Comparison of ENCODE assay signal across 15 cellular contexts in the genomic region with DNA sequence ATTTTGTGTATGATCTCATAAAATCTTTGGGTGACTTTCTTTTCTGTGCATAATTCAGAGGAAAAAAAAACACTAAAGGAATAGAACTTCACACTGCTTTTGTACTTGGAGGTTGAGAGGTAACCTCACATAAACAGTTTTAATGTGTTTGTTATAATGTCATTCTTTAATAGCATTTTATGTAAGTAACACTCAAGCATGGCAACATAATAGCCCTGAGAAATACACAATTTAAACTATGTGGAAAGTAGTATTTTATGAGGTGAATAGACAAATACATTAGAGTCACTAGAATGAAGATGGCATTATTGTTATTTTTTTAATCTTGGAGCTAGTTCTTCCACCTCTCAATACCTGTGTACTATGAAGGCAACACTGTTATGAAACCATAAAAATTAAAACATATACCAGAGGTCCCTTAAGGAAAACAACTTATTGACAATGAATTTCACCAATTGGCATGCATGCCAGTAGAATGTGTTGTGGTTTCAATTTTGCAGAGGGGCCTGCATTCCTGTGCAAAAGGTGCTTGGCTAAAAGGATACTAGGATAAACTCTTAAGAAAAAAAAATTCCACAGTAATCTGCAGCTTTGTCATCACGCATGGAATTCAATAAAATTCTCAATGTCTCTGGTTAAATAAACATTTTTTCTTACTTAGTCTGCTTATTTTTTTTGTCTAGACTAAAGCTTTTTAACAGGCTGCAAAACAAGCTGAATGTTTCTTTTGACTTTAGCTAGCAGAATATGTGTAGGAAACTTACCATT.
A peak's percentile ranks its signal among the peaks of the same experiment; 100 is the strongest.
DNase-seq lines count a peak whose midpoint lies in the region; ATAC-seq and TF ChIP-seq lines count a peak whose summit lies in the region.
"Had no signal": no experiment of that assay in that cellular context is flagged by ENCODE, and none has a peak within 500 bp of the region (broad histone marks: within the 10 kb centered on the region; RNA-seq: fewer than 3 reads in every experiment).

No MANE protein-coding gene starts in this region.

- no peak overlapping the region for H3K27ac Mint-ChIP-seq in HFFc6
- H3K27ac Mint-ChIP-seq: activated naive CD8-positive, alpha-beta T cell treated with anti-CD3 and anti-CD28 coated beads for 36 hours; T-cell had no signal

- WGBS in upper lobe of left lung, 2 donors: 61 to 81% methylated on average over 1 of the region's 1 CpG

- H3K4me1 ChIP-seq in upper lobe of left lung: no peaks in the 10 kb centered on the region
- H3K4me1 ChIP-seq: esophagus squamous epithelium, spleen had no signal

- TF ChIP-seq CTCF in HFFc6 (IDR thresholded peaks at IDR 0.05) (no peak), GM10266 (IDR thresholded peaks at IDR 0.05; ENCODE audit: control insufficient read depth, insufficient read depth, low read depth, missing control alignments) (no peak), upper lobe of left lung (IDR thresholded peaks at IDR 0.05) (no peak)

- H3K9me3 Mint-ChIP-seq in HFFc6: no peaks in the 10 kb centered on the region
- H3K9me3 Mint-ChIP-seq: activated naive CD8-positive, alpha-beta T cell treated with anti-CD3 and anti-CD28 coated beads for 36 hours had no signal

- peaks cover 33% of the 10 kb centered on the region for H3K36me3 Mint-ChIP-seq in HFFc6 (ENCODE audit: low read depth)
- H3K36me3 Mint-ChIP-seq: activated naive CD8-positive, alpha-beta T cell treated with anti-CD3 and anti-CD28 coated beads for 36 hours; T-cell had no signal

- no peak for TF ChIP-seq EP300 in upper lobe of left lung (IDR thresholded peaks at IDR 0.05)

- no peak for ATAC-seq in HG03460 (IDR thresholded peaks at IDR 0.05; ENCODE audit: unreplicated experiment)
- ATAC-seq in HG03571 (IDR thresholded peaks at IDR 0.05; ENCODE audit: unreplicated experiment): no peak
- ATAC-seq in upper lobe of left lung (ENCODE audit: low FRiP score in 2 of 2): no peak
- ATAC-seq: T-cell had no signal

- H3K27ac ChIP-seq in upper lobe of left lung: no peak overlapping the region
- H3K27ac ChIP-seq: esophagus squamous epithelium, spleen had no signal

- no peaks in the 10 kb centered on the region for H3K9me3 ChIP-seq in upper lobe of left lung
- H3K9me3 ChIP-seq: esophagus squamous epithelium, spleen had no signal

- H3K27me3 ChIP-seq in upper lobe of left lung: no peaks in the 10 kb centered on the region
- H3K27me3 ChIP-seq: esophagus squamous epithelium, spleen had no signal

- peak overlapping the region; percentile 68 for H3K4me3 Mint-ChIP-seq in HFFc6
- H3K4me3 Mint-ChIP-seq: activated naive CD8-positive, alpha-beta T cell treated with anti-CD3 and anti-CD28 coated beads for 36 hours; T-cell had no signal

- H3K4me1 Mint-ChIP-seq in HFFc6 (ENCODE audit: low read depth): peaks cover 65% of the 10 kb centered on the region
- H3K4me1 Mint-ChIP-seq: activated naive CD8-positive, alpha-beta T cell treated with anti-CD3 and anti-CD28 coated beads for 36 hours; T-cell had no signal

- no peak for TF ChIP-seq POLR2A in upper lobe of left lung (IDR thresholded peaks at IDR 0.05)

- no peak overlapping the region for H3K4me3 ChIP-seq in upper lobe of left lung
- H3K4me3 ChIP-seq: esophagus squamous epithelium, spleen had no signal

- H3K27me3 Mint-ChIP-seq in HFFc6 (ENCODE audit: insufficient read depth): no peaks in the 10 kb centered on the region
- H3K27me3 Mint-ChIP-seq: activated naive CD8-positive, alpha-beta T cell treated with anti-CD3 and anti-CD28 coated beads for 36 hours; T-cell had no signal

- H3K36me3 ChIP-seq in upper lobe of left lung: peaks cover 0 to 3% (median 0%) of the 10 kb centered on the region in 4 donors
- H3K36me3 ChIP-seq: esophagus squamous epithelium, spleen had no signal

- DNase-seq in AG08395 (ENCODE audit: low spot score): peak; percentile 30
- DNase-seq in HFFc6: peak; percentile 69
- peak; percentile 70 for DNase-seq in amniotic epithelial cell (ENCODE audit: low read depth)
- peak; percentile 19 for DNase-seq in kidney tubule cell (ENCODE audit: low spot score)
- DNase-seq in GM10266 (ENCODE audit: extremely low spot score): no peak
- DNase-seq in upper lobe of left lung: no peak
- DNase-seq: activated CD4-positive, CD25-positive, alpha-beta regulatory T cell; activated naive CD8-positive, alpha-beta T cell treated with anti-CD3 and anti-CD28 coated beads for 36 hours; AML-193; esophagus squamous epithelium; NCI-H1092; spleen; T-cell had no signal

Comparison
In these comparisons a context has a peak if more than half of its experiments do, and no peak if none do; other contexts are left out.
1. DNase-seq: peak in AG08395 (single experiment), HFFc6 (single experiment), amniotic epithelial cell (single experiment) and kidney tubule cell (single experiment); none in GM10266 (single experiment) and upper lobe of left lung (0 of 2).